ENCODE assay signal across 18 cellular contexts in genomic region chrX:127317159-127317558, GRCh38.
DNase-seq lines count a peak whose midpoint lies in the region; ATAC-seq and TF ChIP-seq lines count a peak whose summit lies in the region.
"Had no signal": no experiment of that assay in that cellular context is flagged by ENCODE, and none has a peak within 500 bp of the region (broad histone marks: within the 10 kb centered on the region; RNA-seq: fewer than 3 reads in every experiment).

No MANE protein-coding gene starts in this region.

- H3K27me3 ChIP-seq in breast epithelium: no peaks in the 10 kb centered on the region

- ATAC-seq in HG02678 (IDR thresholded peaks at IDR 0.05; ENCODE audit: unreplicated experiment): no peak
- ATAC-seq in activated naive CD4-positive, alpha-beta T cell treated with anti-CD3 and anti-CD28 coated beads, Interleukin-2, amount 50 U/mL, for 72 hours: no peak
- ATAC-seq: GM12878 had no signal

- no peak overlapping the region for H3K27ac Mint-ChIP-seq in MCF 10A (ENCODE audit: low read depth, unreplicated experiment)
- no peak overlapping the region for H3K27ac Mint-ChIP-seq in activated naive CD4-positive, alpha-beta T cell treated with anti-CD3 and anti-CD28 coated beads, Interleukin-2, amount 50 U/mL, for 72 hours
- H3K27ac Mint-ChIP-seq: B cell; CD4-positive, CD25-positive, alpha-beta regulatory T cell had no signal

- no peaks in the 10 kb centered on the region for H3K36me3 ChIP-seq in breast epithelium
- H3K36me3 ChIP-seq: BLaER1 treated with 17β-estradiol and CSF1 and Interleukin-3, amounts not matched to agents 10 nM and 100 nM; HAP-1 had no signal

- no peak for TF ChIP-seq POLR2A in breast epithelium (IDR thresholded peaks at IDR 0.05)

- intact Hi-C loops in MCF 10A (cut with micrococcal nuclease) (no loop called here), breast epithelium (cut with DNase I; ENCODE audit: low total_unique reads) (no loop called here)

- no TSS peak for BruUV-seq in MCF 10A (replicated peaks; lab: Mats Ljungman, UMichigan)

- DNase-seq in MCF 10A (ENCODE audit: unreplicated experiment) (peak; percentile 1), breast epithelium (ENCODE audit: low spot score in 2 of 2) (no peak), HT1080 (ENCODE audit: low read depth) (peak; percentile 60), RWPE1 (ENCODE audit: low spot score) (peak; percentile 5)
- DNase-seq in activated naive CD4-positive, alpha-beta T cell treated with anti-CD3 and anti-CD28 coated beads, Interleukin-2, amount 50 U/mL, for 72 hours (ENCODE audit: low spot score in 2 of 2): no peak
- no peak for DNase-seq in stimulated activated CD4-positive, alpha-beta T cell treated with anti-CD3 and anti-CD28 coated beads, Interleukin-1b, Interleukin-23, amount 100 ng/mL, for 48 hours
- DNase-seq: CD4-positive, CD25-positive, alpha-beta regulatory T cell; CD8-positive, alpha-beta memory T cell; COR-L47; DMS153; DND-41; EL; KG1 had no signal

- no peak overlapping the region for H3K4me3 Mint-ChIP-seq in MCF 10A (ENCODE audit: unreplicated experiment)
- H3K4me3 Mint-ChIP-seq: B cell; CD4-positive, CD25-positive, alpha-beta regulatory T cell; CD8-positive, alpha-beta memory T cell had no signal

- H3K9me3 ChIP-seq in breast epithelium: no peaks in the 10 kb centered on the region
- H3K9me3 ChIP-seq: HAP-1 had no signal

- no peaks in the 10 kb centered on the region for H3K27me3 Mint-ChIP-seq in MCF 10A (ENCODE audit: insufficient read depth, unreplicated experiment)
- H3K27me3 Mint-ChIP-seq: B cell; CD4-positive, CD25-positive, alpha-beta regulatory T cell; CD8-positive, alpha-beta memory T cell had no signal

- POLR2A ChIA-PET in MCF 10A (lab: Yijun Ruan, JAX): no interaction called here
- POLR2A ChIA-PET in RWPE1 (lab: Yijun Ruan, JAX; ENCODE audit: low non-redundant PET): no interaction called here

- H3K4me1 ChIP-seq in breast epithelium: no peaks in the 10 kb centered on the region
- H3K4me1 ChIP-seq: BLaER1 treated with 17β-estradiol and CSF1 and Interleukin-3, amounts not matched to agents 10 nM and 100 nM; HAP-1 had no signal

- CTCF ChIA-PET in MCF 10A (lab: Yijun Ruan, JAX): no interaction called here
- CTCF ChIA-PET in RWPE1 (lab: Yijun Ruan, JAX): no interaction called here

- H3K36me3 Mint-ChIP-seq in MCF 10A (ENCODE audit: insufficient read depth, unreplicated experiment): no peaks in the 10 kb centered on the region
- no peaks in the 10 kb centered on the region for H3K36me3 Mint-ChIP-seq in activated naive CD4-positive, alpha-beta T cell treated with anti-CD3 and anti-CD28 coated beads, Interleukin-2, amount 50 U/mL, for 72 hours
- H3K36me3 Mint-ChIP-seq: CD4-positive, CD25-positive, alpha-beta regulatory T cell; CD8-positive, alpha-beta memory T cell had no signal

- no peaks in the 10 kb centered on the region for H3K9me3 Mint-ChIP-seq in MCF 10A (ENCODE audit: unreplicated experiment)
- peaks cover 0 to 4% of the 10 kb centered on the region in 2 donors for H3K9me3 Mint-ChIP-seq in activated naive CD4-positive, alpha-beta T cell treated with anti-CD3 and anti-CD28 coated beads, Interleukin-2, amount 50 U/mL, for 72 hours

- H3K4me1 Mint-ChIP-seq in MCF 10A (ENCODE audit: insufficient read depth, unreplicated experiment): no peaks in the 10 kb centered on the region
- H3K4me1 Mint-ChIP-seq: B cell; CD4-positive, CD25-positive, alpha-beta regulatory T cell; CD8-positive, alpha-beta memory T cell had no signal

- TF ChIP-seq CTCF in MCF 10A (IDR thresholded peaks at IDR 0.05; ENCODE audit: unreplicated experiment): no peak
- TF ChIP-seq CTCF in breast epithelium (IDR thresholded peaks at IDR 0.05): no peak
- no peak for TF ChIP-seq CTCF in RWPE1 (conservative IDR thresholded peaks at IDR 0.05; ENCODE audit: low read depth)

- H3K4me3 ChIP-seq in breast epithelium: no peak overlapping the region
- H3K4me3 ChIP-seq: BLaER1 treated with 17β-estradiol and CSF1 and Interleukin-3, amounts not matched to agents 10 nM and 100 nM; GM12878; HAP-1 had no signal

- H3K27ac ChIP-seq in breast epithelium (no peak overlapping the region), RWPE1 (no peak overlapping the region)
- H3K27ac ChIP-seq: BLaER1 treated with 17β-estradiol and CSF1 and Interleukin-3, amounts not matched to agents 10 nM and 100 nM had no signal

Comparison
In these comparisons a context has a peak if more than half of its experiments do, and no peak if none do; other contexts are left out.
1. DNase-seq: peak in MCF 10A (single experiment), HT1080 (single experiment) and RWPE1 (single experiment); none in breast epithelium (0 of 2), activated naive CD4-positive, alpha-beta T cell treated with anti-CD3 and anti-CD28 coated beads, Interleukin-2, amount 50 U/mL, for 72 hours (0 of 2) and stimulated activated CD4-positive, alpha-beta T cell treated with anti-CD3 and anti-CD28 coated beads, Interleukin-1b, Interleukin-23, amount 100 ng/mL, for 48 hours (single experiment).